In the genomic region with DNA sequence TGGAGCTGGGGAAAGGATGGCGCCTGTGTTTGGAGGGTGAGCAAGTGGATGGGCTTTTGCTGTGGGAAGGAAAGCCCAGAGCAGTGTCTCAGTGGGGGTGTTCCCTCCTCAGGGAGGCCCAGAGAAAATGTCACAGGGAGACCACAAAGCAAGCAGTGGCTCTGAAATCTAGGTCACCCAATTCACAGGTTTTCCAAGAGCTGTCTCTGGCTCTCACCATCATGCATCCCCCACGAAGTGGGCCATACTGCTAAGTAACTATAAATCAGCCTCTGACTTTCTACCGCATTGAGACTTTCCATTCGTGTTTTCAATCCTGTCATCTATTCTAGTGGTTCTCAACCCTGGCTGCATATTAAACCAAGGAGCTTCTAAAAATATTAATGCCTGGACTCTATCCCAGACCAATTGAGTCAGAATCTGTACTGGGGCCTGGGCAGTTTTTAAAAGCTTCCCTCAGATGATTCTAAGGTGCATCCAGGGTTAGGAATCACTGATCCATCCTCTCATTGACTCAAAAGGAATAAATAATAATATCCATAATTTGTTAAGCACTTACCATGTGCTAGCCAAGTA, we compare ENCODE assay signal across 1 cellular context.
TF ChIP-seq lines count a peak whose summit lies in the region.

No MANE protein-coding gene starts in this region.

TF ChIP-seq in IMR-90, 13 proteins besides CTCF, POLR2A, EP300 and RAD21:
- TF ChIP-seq SMC3 (IDR thresholded peaks at IDR 0.05; ENCODE audit: low read depth, low read length), result no peak
- TF ChIP-seq RFX5 (IDR thresholded peaks at IDR 0.05; ENCODE audit: low read depth, low read length), result no peak
- no peak for TF ChIP-seq BHLHE40 (IDR thresholded peaks at IDR 0.05; ENCODE audit: low read depth, low read length)
- TF ChIP-seq RCOR1 (IDR thresholded peaks at IDR 0.05; ENCODE audit: insufficient replicate concordance, low read length), result no peak
- TF ChIP-seq, protein P1, sequence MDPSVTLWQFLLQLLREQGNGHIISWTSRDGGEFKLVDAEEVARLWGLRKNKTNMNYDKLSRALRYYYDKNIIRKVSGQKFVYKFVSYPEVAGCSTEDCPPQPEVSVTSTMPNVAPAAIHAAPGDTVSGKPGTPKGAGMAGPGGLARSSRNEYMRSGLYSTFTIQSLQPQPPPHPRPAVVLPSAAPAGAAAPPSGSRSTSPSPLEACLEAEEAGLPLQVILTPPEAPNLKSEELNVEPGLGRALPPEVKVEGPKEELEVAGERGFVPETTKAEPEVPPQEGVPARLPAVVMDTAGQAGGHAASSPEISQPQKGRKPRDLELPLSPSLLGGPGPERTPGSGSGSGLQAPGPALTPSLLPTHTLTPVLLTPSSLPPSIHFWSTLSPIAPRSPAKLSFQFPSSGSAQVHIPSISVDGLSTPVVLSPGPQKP (IDR thresholded peaks at IDR 0.05; ENCODE audit: borderline replicate concordance, low read depth, low read length), result no peak
TF ChIP-seq in IMR-90: peak in this region for 0.
